Comparison of ENCODE assay signal across 8 cellular contexts in genomic region chr10:62046522-62047239, GRCh38.
A peak's percentile ranks its signal among the peaks of the same experiment; 100 is the strongest.
DNase-seq lines count a peak whose midpoint lies in the region; ATAC-seq, FAIRE-seq and TF ChIP-seq lines count a peak whose summit lies in the region.

No MANE protein-coding gene starts in this region.

- peak overlapping the region; percentile 69 for H3K4me3 Mint-ChIP-seq in nephron progenitor cell

- no peak for TF ChIP-seq EP300 in A549 (IDR thresholded peaks at IDR 0.05)

- H3K4me1 Mint-ChIP-seq in nephron progenitor cell: peaks cover 94% of the 10 kb centered on the region

- CTCF ChIA-PET in A549 (lab: Yijun Ruan, JAX): interaction anchor here (0.6 to 5.5 kb wide), 4 partner anchors 8 to 1045 kb away, joined by 3 to 62 read pairs (median 12); no protein-coding TSS in a partner anchor

- no peak for TF ChIP-seq POLR2A in A549 (IDR thresholded peaks at IDR 0.05; ENCODE audit: low read length)

- H3K27ac Mint-ChIP-seq in nephron progenitor cell: peak overlapping the region; percentile 81

- WGBS in A549 (ENCODE audit: missing lambda C conversion rate): 94% methylated on average over 4 of the region's 4 CpGs

- POLR2A ChIA-PET in A549 (lab: Yijun Ruan, JAX): no interaction called here

- TF ChIP-seq CTCF in A549 (IDR thresholded peaks at IDR 0.05): no peak
- no peak for TF ChIP-seq CTCF in coronary artery (IDR thresholded peaks at IDR 0.05)
- no peak for TF ChIP-seq CTCF in nephron progenitor cell (IDR thresholded peaks at IDR 0.05)
- TF ChIP-seq CTCF in foreskin fibroblast (IDR thresholded peaks at IDR 0.05; ENCODE audit: low read depth, low read length): no peak

- no peak for ATAC-seq in A549
- peak; percentile 44 for ATAC-seq in GM18508 (IDR thresholded peaks at IDR 0.05; ENCODE audit: insufficient read depth, unreplicated experiment)
- peak; percentile 41 for ATAC-seq in HG02938 (IDR thresholded peaks at IDR 0.05; ENCODE audit: unreplicated experiment)

- H3K4me2 ChIP-seq in A549: peak overlapping the region; percentile 34

- H3K36me3 Mint-ChIP-seq in nephron progenitor cell (ENCODE audit: low read depth): peaks cover 8% of the 10 kb centered on the region

- no peak for TF ChIP-seq RAD21 in A549 (conservative IDR thresholded peaks at IDR 0.05 in 1 of 2, IDR thresholded peaks at IDR 0.05 in 1 of 2)

- no peaks in the 10 kb centered on the region for H3K27me3 Mint-ChIP-seq in nephron progenitor cell (ENCODE audit: low read depth, poor library complexity)

- H3K4me1 ChIP-seq in A549: peaks cover 63% of the 10 kb centered on the region

- FAIRE-seq in A549 (lab: Jason Lieb, UNC) (no peak), RCC 7860 (lab: Jason Lieb, UNC) (no peak)

- no peak for DNase-seq in A549 (ENCODE audit: low read depth in 1 of 2, low spot score in 1 of 2)
- peak; percentile 81 for DNase-seq in RCC 7860 (ENCODE audit: low spot score)
- DNase-seq in coronary artery (ENCODE audit: low spot score): no peak
- DNase-seq in nephron progenitor cell: peak; percentile 33
- DNase-seq in foreskin fibroblast: no peak
- DNase-seq in dedifferentiated amniotic fluid mesenchymal stem cell (ENCODE audit: extremely low spot score): no peak

- peak overlapping the region; percentile 63 to 74; a peak in 5 of 6 replicates for H3K27ac ChIP-seq in A549
- H3K27ac ChIP-seq in coronary artery: peak overlapping the region; percentile 92 to 94

- no peaks in the 10 kb centered on the region for H3K9me3 Mint-ChIP-seq in nephron progenitor cell

- H3K4me3 ChIP-seq in A549 (no peak overlapping the region), coronary artery (peak overlapping the region; percentile 18), foreskin fibroblast (ENCODE audit: low read depth in 1 of 2, low read length in 2 of 2) (no peak overlapping the region)

- no peaks in the 10 kb centered on the region for H3K9me3 ChIP-seq in A549

TF ChIP-seq in A549, 52 proteins besides CTCF, POLR2A, EP300 and RAD21:
- TF ChIP-seq CBX8 (IDR thresholded peaks at IDR 0.05) (no peak), TFCP2L1 (CRISPR knock-in tag; IDR thresholded peaks at IDR 0.05) (no peak), FOSL2 (IDR thresholded peaks at IDR 0.05) (no peak), FOSL2 (CRISPR knock-in tag; IDR thresholded peaks at IDR 0.05) (no peak), BHLHE40 (IDR thresholded peaks at IDR 0.05; ENCODE audit: low read depth, low read length) (no peak), MYC (IDR thresholded peaks at IDR 0.05; ENCODE audit: borderline replicate concordance, low read length) (no peak), FOSB (CRISPR knock-in tag; IDR thresholded peaks at IDR 0.05) (no peak), USF2 (IDR thresholded peaks at IDR 0.05) (no peak), RNF2 (IDR thresholded peaks at IDR 0.05; ENCODE audit: borderline replicate concordance, low read depth) (no peak), TP53 (CRISPR knock-in tag; IDR thresholded peaks at IDR 0.05) (no peak), ELK1 (IDR thresholded peaks at IDR 0.05; ENCODE audit: low read depth, low read length) (no peak)

Comparison
In these comparisons a context has a peak if more than half of its experiments do, and no peak if none do; other contexts are left out.
1. ATAC-seq: peak in GM18508 (single experiment) and HG02938 (single experiment); none in A549 (0 of 2).
2. DNase-seq: peak in RCC 7860 (single experiment) and nephron progenitor cell (single experiment); none in A549 (0 of 2), coronary artery (single experiment), foreskin fibroblast (0 of 2) and dedifferentiated amniotic fluid mesenchymal stem cell (single experiment).